In the genomic region with DNA sequence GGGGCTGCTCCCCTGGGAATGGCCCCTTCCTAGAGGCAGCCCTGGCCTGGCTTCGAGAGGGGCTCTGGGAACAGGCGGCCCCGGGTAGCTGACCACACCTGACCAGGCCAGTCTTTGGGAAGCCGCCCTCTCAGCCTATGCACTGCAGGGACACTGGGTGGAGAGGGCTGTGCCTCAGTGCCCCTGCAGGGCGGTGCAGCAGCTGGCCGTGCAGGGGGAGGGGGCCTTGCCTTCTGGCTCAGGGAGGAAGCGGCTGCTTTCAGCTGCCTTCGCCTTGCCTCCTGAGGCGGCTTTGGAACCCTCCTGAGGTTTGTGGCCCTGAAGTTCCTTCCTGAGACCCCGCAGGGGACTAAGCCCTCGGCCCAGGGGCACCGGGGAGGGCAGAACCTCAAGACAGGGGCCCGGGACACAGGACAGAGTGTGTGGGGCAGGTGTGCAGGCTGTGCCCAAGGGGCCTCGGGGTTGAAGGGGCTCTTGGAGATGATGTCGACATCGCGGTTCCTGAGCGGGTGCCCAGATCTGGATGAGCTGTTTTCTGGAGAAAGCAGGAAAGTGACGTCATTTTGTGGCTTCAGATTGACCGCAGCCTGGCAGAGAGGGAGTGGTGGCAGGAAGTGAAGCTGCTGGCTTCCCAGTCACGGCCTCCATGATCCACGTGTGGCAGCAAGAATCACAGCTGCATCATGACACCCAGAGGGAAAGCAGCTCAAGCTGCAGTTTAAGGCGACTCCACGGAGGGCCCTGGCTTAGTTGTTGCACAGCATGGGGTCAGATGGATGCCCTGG, we compare ENCODE assay signal across 8 cellular contexts. TPM values are rescaled to one million over a fixed set of nuclear protein-coding genes. Genes with fewer than 3 reads are reported as not detected.
DNase-seq lines count a peak whose midpoint lies in the region; ATAC-seq and TF ChIP-seq lines count a peak whose summit lies in the region.

No MANE protein-coding gene starts in this region.

- H3K4me3 Mint-ChIP-seq in immature natural killer cell: peak overlapping the region; percentile 44 to 64 (median 55)

- in situ Hi-C loops in GM13976 (cut with MboI; ENCODE audit: low sequenced_read_pairs, unreplicated experiment): no loop called here

- H3K4me1 Mint-ChIP-seq in immature natural killer cell: peaks cover 58 to 61% of the 10 kb centered on the region in 2 donors

- H3K27ac Mint-ChIP-seq in immature natural killer cell: peak overlapping the region; percentile 71 to 89 (median 86)

- no peak for ATAC-seq in GM21576 (IDR thresholded peaks at IDR 0.05; ENCODE audit: unreplicated experiment)

- peak; percentile 92 for DNase-seq in HPDE6-E6E7 (ENCODE audit: extremely low spot score)
- peak in 4 of 5 experiments; percentile 69 to 95 (median 82) for DNase-seq in T-helper 2 cell
- peak in 30 of 56 donors; percentile 9 to 65 (median 34) for DNase-seq in amygdala (lab: John Stamatoyannopoulos, UW)
- DNase-seq in immature natural killer cell: peak; percentile 59 to 65 (median 61)
- DNase-seq in stimulated activated CD4-positive, alpha-beta T cell treated with anti-CD3 and anti-CD28 coated beads, Interleukin-2, amount 100 ng/mL, for 24 hours: peak; percentile 85 to 90
- no peak for DNase-seq in NCI-H1105 treated with DMSO at 0.1 percent for 48 hours (lab: John Stamatoyannopoulos, UW)
- DNase-seq in GM13976 (ENCODE audit: low spot score): no peak

- no peaks in the 10 kb centered on the region for H3K9me3 Mint-ChIP-seq in immature natural killer cell

- no peak for TF ChIP-seq CTCF in GM13976 (IDR thresholded peaks at IDR 0.05; ENCODE audit: borderline replicate concordance, control extremely low read depth, extremely low read depth, insufficient read depth, missing control alignments)

- H3K27me3 Mint-ChIP-seq in immature natural killer cell (ENCODE audit: low read depth in 3 of 3): peaks cover 3 to 17% (median 8%) of the 10 kb centered on the region in 3 donors

- no peaks in the 10 kb centered on the region for H3K36me3 Mint-ChIP-seq in immature natural killer cell

RNA-seq across cellular contexts. Expression of a gene that starts 17.7 kb away (rescaled TPM):
- 100 to 1,000 TPM; 143 to 294 (median 153) TPM for polyA plus RNA-seq in immature natural killer cell

RNA-seq across cellular contexts. Expression of a gene that starts 21.4 kb away (rescaled TPM):
- under 1 TPM in 1 of 3 donors, not detected in 2; 0.24 TPM for polyA plus RNA-seq in immature natural killer cell

RNA-seq across cellular contexts. Expression of a gene that starts 29.0 kb away (rescaled TPM):
- polyA plus RNA-seq in immature natural killer cell: not detected

RNA-seq across cellular contexts. Expression of a gene that starts 49.7 kb away (rescaled TPM):
- 10 to 100 TPM; 11.0 to 44.3 (median 27.5) TPM for polyA plus RNA-seq in immature natural killer cell

RNA-seq across cellular contexts. Expression of a gene that starts 49.7 kb away (rescaled TPM):
- 10 to 100 TPM; 73.2 to 90.2 (median 88.0) TPM for polyA plus RNA-seq in immature natural killer cell

Comparison
In these comparisons a context has a peak if more than half of its experiments do, and no peak if none do; other contexts are left out.
1. DNase-seq: peak in HPDE6-E6E7 (single experiment), T-helper 2 cell (4 of 5), amygdala (30 of 56), immature natural killer cell (3 of 3) and stimulated activated CD4-positive, alpha-beta T cell treated with anti-CD3 and anti-CD28 coated beads, Interleukin-2, amount 100 ng/mL, for 24 hours (2 of 2); none in NCI-H1105 treated with DMSO at 0.1 percent for 48 hours (single experiment) and GM13976 (single experiment).